ENCODE assay signal across 1 cellular context in genomic region chr15:52673312-52673711, GRCh38.
TF ChIP-seq lines count a peak whose summit lies in the region.

No MANE protein-coding gene starts in this region.

TF ChIP-seq in GM12878, 131 proteins besides CTCF, POLR2A, EP300 and RAD21:
- TF ChIP-seq, protein P1, sequence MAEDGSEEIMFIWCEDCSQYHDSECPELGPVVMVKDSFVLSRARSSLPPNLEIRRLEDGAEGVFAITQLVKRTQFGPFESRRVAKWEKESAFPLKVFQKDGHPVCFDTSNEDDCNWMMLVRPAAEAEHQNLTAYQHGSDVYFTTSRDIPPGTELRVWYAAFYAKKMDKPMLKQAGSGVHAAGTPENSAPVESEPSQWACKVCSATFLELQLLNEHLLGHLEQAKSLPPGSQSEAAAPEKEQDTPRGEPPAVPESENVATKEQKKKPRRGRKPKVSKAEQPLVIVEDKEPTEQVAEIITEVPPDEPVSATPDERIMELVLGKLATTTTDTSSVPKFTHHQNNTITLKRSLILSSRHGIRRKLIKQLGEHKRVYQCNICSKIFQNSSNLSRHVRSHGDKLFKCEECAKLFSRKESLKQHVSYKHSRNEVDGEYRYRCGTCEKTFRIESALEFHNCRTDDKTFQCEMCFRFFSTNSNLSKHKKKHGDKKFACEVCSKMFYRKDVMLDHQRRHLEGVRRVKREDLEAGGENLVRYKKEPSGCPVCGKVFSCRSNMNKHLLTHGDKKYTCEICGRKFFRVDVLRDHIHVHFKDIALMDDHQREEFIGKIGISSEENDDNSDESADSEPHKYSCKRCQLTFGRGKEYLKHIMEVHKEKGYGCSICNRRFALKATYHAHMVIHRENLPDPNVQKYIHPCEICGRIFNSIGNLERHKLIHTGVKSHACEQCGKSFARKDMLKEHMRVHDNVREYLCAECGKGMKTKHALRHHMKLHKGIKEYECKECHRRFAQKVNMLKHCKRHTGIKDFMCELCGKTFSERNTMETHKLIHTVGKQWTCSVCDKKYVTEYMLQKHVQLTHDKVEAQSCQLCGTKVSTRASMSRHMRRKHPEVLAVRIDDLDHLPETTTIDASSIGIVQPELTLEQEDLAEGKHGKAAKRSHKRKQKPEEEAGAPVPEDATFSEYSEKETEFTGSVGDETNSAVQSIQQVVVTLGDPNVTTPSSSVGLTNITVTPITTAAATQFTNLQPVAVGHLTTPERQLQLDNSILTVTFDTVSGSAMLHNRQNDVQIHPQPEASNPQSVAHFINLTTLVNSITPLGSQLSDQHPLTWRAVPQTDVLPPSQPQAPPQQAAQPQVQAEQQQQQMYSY (CRISPR knock-in tag; IDR thresholded peaks at IDR 0.05) = no peak
